ENCODE assay signal across 7 cellular contexts in the genomic region with DNA sequence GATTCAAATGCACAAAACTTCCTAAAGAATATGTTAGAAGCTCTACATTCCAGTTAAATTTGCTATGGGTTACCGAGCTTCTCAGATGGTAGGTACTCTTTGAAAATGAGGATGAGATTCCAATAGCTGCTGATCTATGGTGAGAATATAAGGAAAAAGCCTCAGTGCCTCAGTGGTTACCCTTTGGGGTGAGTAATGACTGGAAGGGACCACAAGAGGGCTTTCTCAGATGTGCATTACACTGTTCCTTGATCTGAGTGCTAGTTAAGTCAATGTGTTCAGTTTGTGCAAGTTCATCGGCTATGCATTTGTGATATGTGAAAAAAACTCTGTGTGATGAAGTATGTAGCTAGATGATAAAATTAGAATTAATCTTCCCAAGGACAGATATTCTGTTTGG. TPM values are rescaled to one million over a fixed set of nuclear protein-coding genes. Genes with fewer than 3 reads are reported as not detected.
A peak's percentile ranks its signal among the peaks of the same experiment; 100 is the strongest.
DNase-seq lines count a peak whose midpoint lies in the region; ATAC-seq, FAIRE-seq and TF ChIP-seq lines count a peak whose summit lies in the region.

No MANE protein-coding gene starts in this region.

- CTCF ChIA-PET in naive thymus-derived CD4-positive, alpha-beta T cell (lab: Charles Lee): interaction anchor here (0.7 to 3.3 kb wide), 17 partner anchors 9 to 270 kb away, joined by 3 to 67 read pairs (median 5); no protein-coding TSS in a partner anchor

- peak; percentile 30 for FAIRE-seq in G401.6 (lab: Jason Lieb, UNC)

- H3K4me1 ChIP-seq in GM23338 (ENCODE audit: insufficient read depth): peaks cover 19% of the 10 kb centered on the region
- H3K4me1 ChIP-seq in naive thymus-derived CD4-positive, alpha-beta T cell (ENCODE audit: control insufficient read depth in 2 of 2, insufficient read depth in 2 of 2, low read length in 2 of 2): no peaks in the 10 kb centered on the region

- H3K27ac Mint-ChIP-seq in GM23338 (no peak overlapping the region), brain (peak overlapping the region in 4 of 5 experiments; percentile 39 to 96 (median 78))
- H3K27ac Mint-ChIP-seq in naive thymus-derived CD4-positive, alpha-beta T cell: no peak overlapping the region

- no peaks in the 10 kb centered on the region for H3K36me3 ChIP-seq in GM23338 (ENCODE audit: insufficient read depth)
- peaks cover 0 to 4% (median 0%) of the 10 kb centered on the region in 3 experiments for H3K36me3 ChIP-seq in naive thymus-derived CD4-positive, alpha-beta T cell (ENCODE audit: control insufficient read depth in 2 of 3, insufficient read depth in 3 of 3, low read length in 3 of 3)

- H3K9me3 ChIP-seq in naive thymus-derived CD4-positive, alpha-beta T cell (ENCODE audit: control insufficient read depth in 2 of 3, low read length in 3 of 3): no peaks in the 10 kb centered on the region

- intact Hi-C loops in naive thymus-derived CD4-positive, alpha-beta T cell (cut with micrococcal nuclease): loop anchor here (1.0 kb wide), 2 partner anchors 45 to 271 kb away; no protein-coding TSS in a partner anchor

- no peak overlapping the region; the same call in 2 of the 3 replicates for H3K4me3 Mint-ChIP-seq in GM23338
- peak overlapping the region; percentile 67 to 96 (median 86) for H3K4me3 Mint-ChIP-seq in brain
- H3K4me3 Mint-ChIP-seq in naive thymus-derived CD4-positive, alpha-beta T cell: peak overlapping the region in 5 of 10 donors; percentile 7 to 64 (median 47)

- POLR2A ChIA-PET in naive thymus-derived CD4-positive, alpha-beta T cell (lab: Charles Lee): interaction anchor here (1.6 kb wide), 1 partner anchor 16 kb away, joined by 7 read pairs; no protein-coding TSS in a partner anchor

- peaks cover 14% of the 10 kb centered on the region for H4K20me1 ChIP-seq in GM23338 (replicated peaks; ENCODE audit: insufficient read depth)

- H3K79me2 ChIP-seq in GM23338 (replicated peaks; ENCODE audit: insufficient read depth): no peaks in the 10 kb centered on the region

- DNase-seq in GM23338 (ENCODE audit: low spot score): peak; percentile 67
- peak; percentile 56 for DNase-seq in NCI-H1694 (lab: John Stamatoyannopoulos, UW)
- DNase-seq in naive thymus-derived CD4-positive, alpha-beta T cell: peak in 6 of 9 donors; percentile 24 to 58 (median 41)
- no peak for DNase-seq in activated naive CD4-positive, alpha-beta T cell (lab: John Stamatoyannopoulos, UW)
- DNase-seq in NCI-H187 treated with DMSO at 0.1 percent for 48 hours (lab: John Stamatoyannopoulos, UW): no peak

- peaks cover 29% of the 10 kb centered on the region for H3K4me1 Mint-ChIP-seq in GM23338
- H3K4me1 Mint-ChIP-seq in brain: peaks cover 75% of the 10 kb centered on the region
- H3K4me1 Mint-ChIP-seq in naive thymus-derived CD4-positive, alpha-beta T cell: peaks cover 5 to 30% (median 22%) of the 10 kb centered on the region in 7 donors

- H2AFZ ChIP-seq in GM23338: no peak overlapping the region

- TF ChIP-seq CTCF in GM23338 (conservative IDR thresholded peaks at IDR 0.05; ENCODE audit: low read depth in 2 of 2): peak; percentile 64 to 71
- TF ChIP-seq CTCF in brain (conservative IDR thresholded peaks at IDR 0.05): peak; percentile 28 to 68

- no peak for ATAC-seq in GM23338
- peak; percentile 69 for ATAC-seq in naive thymus-derived CD4-positive, alpha-beta T cell

- H3K4me2 ChIP-seq in GM23338: no peak overlapping the region

- H3K9me3 Mint-ChIP-seq in GM23338: no peaks in the 10 kb centered on the region
- H3K9me3 Mint-ChIP-seq in brain: peaks cover 0 to 3% (median 0%) of the 10 kb centered on the region in 5 experiments
- no peaks in the 10 kb centered on the region for H3K9me3 Mint-ChIP-seq in naive thymus-derived CD4-positive, alpha-beta T cell

- H3K27me3 ChIP-seq in GM23338 (ENCODE audit: insufficient read depth): peaks cover 44% of the 10 kb centered on the region
- no peaks in the 10 kb centered on the region for H3K27me3 ChIP-seq in naive thymus-derived CD4-positive, alpha-beta T cell (ENCODE audit: control insufficient read depth in 2 of 2, insufficient read depth in 2 of 2, low read length in 2 of 2)

- H3K27ac ChIP-seq in GM23338 (ENCODE audit: low read depth): no peak overlapping the region
- no peak overlapping the region for H3K27ac ChIP-seq in naive thymus-derived CD4-positive, alpha-beta T cell (ENCODE audit: low read depth, low read length)

- H3K36me3 Mint-ChIP-seq in GM23338 (ENCODE audit: low read depth) (no peaks in the 10 kb centered on the region; the same call in 2 of the 3 replicates), brain (no peaks in the 10 kb centered on the region)
- H3K36me3 Mint-ChIP-seq in naive thymus-derived CD4-positive, alpha-beta T cell: no peaks in the 10 kb centered on the region

- no peaks in the 10 kb centered on the region for H3K9me2 ChIP-seq in GM23338 (ENCODE audit: insufficient read depth)

- H3K27me3 Mint-ChIP-seq in GM23338 (ENCODE audit: insufficient read depth, low read depth, poor library complexity) (peaks cover 24% of the 10 kb centered on the region), brain (peaks cover 10% of the 10 kb centered on the region)
- peaks cover 16 to 69% (median 50%) of the 10 kb centered on the region in 5 donors for H3K27me3 Mint-ChIP-seq in naive thymus-derived CD4-positive, alpha-beta T cell

- H3K4me3 ChIP-seq in GM23338: no peak overlapping the region
- H3K4me3 ChIP-seq in naive thymus-derived CD4-positive, alpha-beta T cell (ENCODE audit: low read length): no peak overlapping the region

- H3F3A ChIP-seq in GM23338 (replicated peaks; ENCODE audit: low read depth): 0 out of 2 replicates have a peak, but pooled peaks cover 2% of the 10 kb centered on the region

TF ChIP-seq in GM23338, 12 proteins besides CTCF, POLR2A, EP300 and RAD21 (continues in another document):
- TF ChIP-seq EZH2 (IDR thresholded peaks at IDR 0.05; ENCODE audit: low read depth, unreplicated experiment): no peak
- no peak for TF ChIP-seq STAT1 (IDR thresholded peaks at IDR 0.05; ENCODE audit: unreplicated experiment)
- no peak for TF ChIP-seq POLR2AphosphoS5 (IDR thresholded peaks at IDR 0.05; ENCODE audit: low read depth)
- no peak for TF ChIP-seq ZNF331 (CRISPR knock-in tag; IDR thresholded peaks at IDR 0.05; ENCODE audit: low read depth)
- TF ChIP-seq, protein P1, sequence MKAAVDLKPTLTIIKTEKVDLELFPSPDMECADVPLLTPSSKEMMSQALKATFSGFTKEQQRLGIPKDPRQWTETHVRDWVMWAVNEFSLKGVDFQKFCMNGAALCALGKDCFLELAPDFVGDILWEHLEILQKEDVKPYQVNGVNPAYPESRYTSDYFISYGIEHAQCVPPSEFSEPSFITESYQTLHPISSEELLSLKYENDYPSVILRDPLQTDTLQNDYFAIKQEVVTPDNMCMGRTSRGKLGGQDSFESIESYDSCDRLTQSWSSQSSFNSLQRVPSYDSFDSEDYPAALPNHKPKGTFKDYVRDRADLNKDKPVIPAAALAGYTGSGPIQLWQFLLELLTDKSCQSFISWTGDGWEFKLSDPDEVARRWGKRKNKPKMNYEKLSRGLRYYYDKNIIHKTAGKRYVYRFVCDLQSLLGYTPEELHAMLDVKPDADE (IDR thresholded peaks at IDR 0.05): no peak
- TF ChIP-seq EZH2phosphoT487 (IDR thresholded peaks at IDR 0.05; ENCODE audit: unreplicated experiment): no peak
- no peak for TF ChIP-seq JUNB (IDR thresholded peaks at IDR 0.05; ENCODE audit: unreplicated experiment)

RNA-seq across cellular contexts. Expression of a gene that starts 3.5 kb away (rescaled TPM):
- 3.5 and 6.8 TPM in 2 replicates for total RNA-seq in GM23338 (2014; rRNA removed; shearing (Covaris generic))
- polyA plus RNA-seq in GM23338 (2016; fragmentation: Nextera tagmentation; extraction: Ambion mirVana): 2.5 and 2.7 TPM in 2 replicates
- polyA plus RNA-seq in brain (ENCODE audit: insufficient read depth, low read depth, low replicate concordance): 106 TPM
- total RNA-seq in naive thymus-derived CD4-positive, alpha-beta T cell: 10 to 100 TPM in 1 of 5 experiments, 1 to 10 TPM in 3, not detected in 1; 5.2 to 13.6 (median 8.5) TPM
- 1 to 10 TPM; 2.1 to 2.8 TPM for polyA plus RNA-seq in naive thymus-derived CD4-positive, alpha-beta T cell

Comparison
In these comparisons a context has a peak if more than half of its experiments do, and no peak if none do; other contexts are left out.
1. DNase-seq: peak in GM23338 (single experiment), NCI-H1694 (single experiment) and naive thymus-derived CD4-positive, alpha-beta T cell (6 of 9); none in activated naive CD4-positive, alpha-beta T cell (0 of 4) and NCI-H187 treated with DMSO at 0.1 percent for 48 hours (single experiment).
2. H3K27ac Mint-ChIP-seq: peak in brain (4 of 5); none in GM23338 (single experiment) and naive thymus-derived CD4-positive, alpha-beta T cell (0 of 9).
3. RNA of a gene that starts 3.5 kb away (polyA plus RNA-seq): 106 TPM in brain (single experiment); 2.1 to 2.8 TPM in naive thymus-derived CD4-positive, alpha-beta T cell and 2.5 to 2.7 TPM in GM23338; every median in the first group is over 10 times any median in the second.